Comparison of ENCODE assay signal across 8 cellular contexts in genomic region chr12:62581288-62582064, GRCh38.
DNase-seq lines count a peak whose midpoint lies in the region; ATAC-seq, FAIRE-seq and TF ChIP-seq lines count a peak whose summit lies in the region.

No MANE protein-coding gene starts in this region.

- H3K23ac ChIP-seq in H1 (ENCODE audit: insufficient read length) = no peak overlapping the region

- intact Hi-C loops in PC-3 (cut with micrococcal nuclease) = loop anchor here (1.0 to 5.0 kb wide), 3 partner anchors 144 to 486 kb away; no protein-coding TSS in a partner anchor

- CTCF ChIA-PET in A549 (lab: Yijun Ruan, JAX) (interaction anchor here (0.5 to 4.3 kb wide), 52 partner anchors 8 to 1534 kb away, joined by 3 to 131 read pairs (median 4); partner anchors contain the start of gene PPM1H), PC-3 (lab: Charles Lee) (interaction anchor here (0.5 to 1.5 kb wide), 13 partner anchors 12 to 1425 kb away, joined by 3 to 15 read pairs (median 5); no protein-coding TSS in a partner anchor), H1 (lab: Charles Lee; ENCODE audit: partially characterized antibody) (interaction anchor here (0.5 to 12.0 kb wide), 38 partner anchors 8 to 508 kb away, joined by 3 to 173 read pairs (median 4); no protein-coding TSS in a partner anchor)

- no peaks in the 10 kb centered on the region for H3K79me1 ChIP-seq in H1 (ENCODE audit: low read depth, low read length)

- no peaks in the 10 kb centered on the region for H3K79me2 ChIP-seq in PC-3 (ENCODE audit: low read length)
- no peaks in the 10 kb centered on the region for H3K79me2 ChIP-seq in H1 (ENCODE audit: control insufficient read depth in 1 of 2, insufficient read depth in 2 of 2, low read length in 2 of 2)

- H3K4me3 ChIP-seq in A549 (no peak overlapping the region), PC-3 (ENCODE audit: low read length) (no peak overlapping the region), H1 (ENCODE audit: extremely low read depth in 1 of 4, insufficient read depth in 2 of 4, low read depth in 3 of 4, low read length in 4 of 4) (no peak overlapping the region)

- WGBS in A549 (ENCODE audit: missing lambda C conversion rate) = 61% methylated on average over 12 of the region's 12 CpGs
- WGBS in H1 (ENCODE audit: extremely low coverage in 1 of 2, insufficient coverage in 1 of 2, insufficient read length in 1 of 2, insufficient replicate concordance in 2 of 2, low coverage in 1 of 2, low lambda C conversion rate in 2 of 2, missing lambda C conversion rate in 1 of 2), 2 experiments = 88% methylated on average over 12 of the region's 12 CpGs; no CpG with 5 or more reads in 1 of the 2 experiments

- TF ChIP-seq RAD21 in A549 (conservative IDR thresholded peaks at IDR 0.05 in 1 of 2, IDR thresholded peaks at IDR 0.05 in 1 of 2) = peak; percentile 88 to 90
- TF ChIP-seq RAD21 in H1 (IDR thresholded peaks at IDR 0.05 in 1 of 2, conservative IDR thresholded peaks at IDR 0.05 in 1 of 2; ENCODE audit: low read depth in 2 of 2, low read length in 2 of 2) = peak; percentile 73 to 74

- no peak overlapping the region for H3K27ac Mint-ChIP-seq in memory B cell

- H3K9me3 ChIP-seq in A549 (no peaks in the 10 kb centered on the region), PC-3 (ENCODE audit: low read length) (no peaks in the 10 kb centered on the region), H1 (ENCODE audit: insufficient read depth in 2 of 2, low read depth in 1 of 2, low read length in 1 of 2) (no peaks in the 10 kb centered on the region)

- H3K23me2 ChIP-seq in H1 (ENCODE audit: low read depth, low read length) = no peaks in the 10 kb centered on the region

- H4K91ac ChIP-seq in H1 (replicated peaks; ENCODE audit: insufficient read length, low read length) = no peak overlapping the region

- TF ChIP-seq CTCF in A549 (IDR thresholded peaks at IDR 0.05) (peak; percentile 83), PC-3 (conservative IDR thresholded peaks at IDR 0.05; ENCODE audit: low read depth, low read length) (peak; percentile 83), H1 (IDR thresholded peaks at IDR 0.05; ENCODE audit: control extremely low read depth in 1 of 3, insufficient read depth in 1 of 3, low read depth in 1 of 3, low read length in 3 of 3) (peak in 2 of 3 experiments; percentile 46 to 56; a peak in 2 of 4 replicates)

- peaks cover 27% of the 10 kb centered on the region for H3K4me1 ChIP-seq in A549
- H3K4me1 ChIP-seq in PC-3 (ENCODE audit: insufficient read depth, low read length) = no peaks in the 10 kb centered on the region
- no peaks in the 10 kb centered on the region for H3K4me1 ChIP-seq in H1 (replicated peaks in 1 of 4; ENCODE audit: control insufficient read depth in 3 of 4, insufficient read depth in 4 of 4, low read length in 3 of 4)

- no peak overlapping the region for H3K9ac ChIP-seq in PC-3 (ENCODE audit: low read length)
- H3K9ac ChIP-seq in H1 (replicated peaks in 1 of 4; ENCODE audit: extremely low read depth in 1 of 4, low read depth in 3 of 4, low read length in 3 of 4) = no peak overlapping the region

- H2BK20ac ChIP-seq in H1 (ENCODE audit: low read length) = no peak overlapping the region

- no peak overlapping the region for H2BK120ac ChIP-seq in H1 (replicated peaks; ENCODE audit: low read depth, low read length)

- H3K18ac ChIP-seq in H1 (ENCODE audit: extremely low read depth, low read length) = no peak overlapping the region

- no peak overlapping the region; the same call in 1 of the 2 replicates for H2AK5ac ChIP-seq in H1 (ENCODE audit: low read depth, low read length)

- H4K20me1 ChIP-seq in PC-3 (ENCODE audit: low read length) = no peaks in the 10 kb centered on the region
- H4K20me1 ChIP-seq in H1 (replicated peaks in 1 of 2; ENCODE audit: control insufficient read depth in 1 of 2, insufficient read depth in 2 of 2, low read length in 2 of 2) = no peaks in the 10 kb centered on the region

- no peak overlapping the region for H3K14ac ChIP-seq in H1 (ENCODE audit: insufficient read length)

- no peak overlapping the region for H3K56ac ChIP-seq in H1 (replicated peaks; ENCODE audit: insufficient read length, low read depth, low read length)

- TF ChIP-seq EP300 in A549 (IDR thresholded peaks at IDR 0.05) (no peak), H1 (IDR thresholded peaks at IDR 0.05; ENCODE audit: borderline replicate concordance in 1 of 2, low read depth in 2 of 2, low read length in 2 of 2) (no peak)

- peak overlapping the region; percentile 27; the same call in 2 of the 3 replicates for H3K4me2 ChIP-seq in A549
- no peak overlapping the region for H3K4me2 ChIP-seq in PC-3 (ENCODE audit: low read length)
- H3K4me2 ChIP-seq in H1 (ENCODE audit: insufficient read depth in 1 of 2, low read depth in 2 of 2, low read length in 2 of 2) = no peak overlapping the region

- DNase-seq in A549 (ENCODE audit: low read depth in 1 of 2, low spot score in 1 of 2) = peak; percentile 40 to 74
- DNase-seq in GM12892 (ENCODE audit: insufficient read length) = no peak
- DNase-seq in HT-29 (ENCODE audit: low spot score) = peak; percentile 69
- DNase-seq in PC-3 = peak; percentile 65
- no peak for DNase-seq in H1 (ENCODE audit: low read depth in 1 of 2, low spot score in 2 of 2)
- peak in 1 of 2 donors; percentile 7 for DNase-seq in memory B cell (ENCODE audit: low spot score in 2 of 2)
- DNase-seq in stimulated activated CD4-positive, alpha-beta T cell treated with anti-CD3 and anti-CD28 coated beads, Interleukin-4, amount 100 ng/mL, for 24 hours = no peak
- no peak for DNase-seq in NK-92 (lab: John Stamatoyannopoulos, UW; ENCODE audit: unreplicated experiment)

- no peak overlapping the region for H4K8ac ChIP-seq in H1 (ENCODE audit: extremely low read depth, insufficient read depth, low read length)

- no peak overlapping the region for H2BK15ac ChIP-seq in H1 (ENCODE audit: low read length)

- TF ChIP-seq POLR2A in A549 (IDR thresholded peaks at IDR 0.05; ENCODE audit: low read length) (no peak), GM12892 (IDR thresholded peaks at IDR 0.05; ENCODE audit: low read depth, low read length) (no peak), H1 (IDR thresholded peaks at IDR 0.05; ENCODE audit: control extremely low read depth in 1 of 2, low read depth in 2 of 2, low read length in 2 of 2) (no peak)

- no peak overlapping the region for H4K5ac ChIP-seq in H1 (ENCODE audit: insufficient read length, low read depth, low read length)

- no peak overlapping the region for H2BK5ac ChIP-seq in H1 (ENCODE audit: low read depth, low read length)

- H3K4ac ChIP-seq in H1 (replicated peaks; ENCODE audit: insufficient read length, low read depth, low read length) = no peak overlapping the region

- H3K4me1 Mint-ChIP-seq in memory B cell = no peaks in the 10 kb centered on the region

- POLR2A ChIA-PET in A549 (lab: Yijun Ruan, JAX) (interaction anchor here (1.2 to 2.0 kb wide), 3 partner anchors 21 to 212 kb away, joined by 5 to 7 read pairs (median 6); no protein-coding TSS in a partner anchor), PC-3 (lab: Charles Lee; ENCODE audit: unreplicated experiment) (interaction anchor here (0.5 kb wide), 1 partner anchor 83 kb away, joined by 6 read pairs; no protein-coding TSS in a partner anchor), H1 (lab: Charles Lee; ENCODE audit: partially characterized antibody) (interaction anchor here (0.9 kb wide), 1 partner anchor 490 kb away, joined by 3 read pairs; no protein-coding TSS in a partner anchor)

- BruUV-seq in PC-3 (replicated peaks; lab: Mats Ljungman, UMichigan) = no TSS peak

- H3F3A ChIP-seq in PC-3 (ENCODE audit: low read length, unreplicated experiment) = no peaks in the 10 kb centered on the region

- no peak overlapping the region for H2AFZ ChIP-seq in PC-3 (ENCODE audit: low read length)
- H2AFZ ChIP-seq in H1 (ENCODE audit: low read length) = no peak overlapping the region

- no peaks in the 10 kb centered on the region for H3K27me3 ChIP-seq in PC-3 (ENCODE audit: low read length)
- no peaks in the 10 kb centered on the region for H3K27me3 ChIP-seq in H1 (replicated peaks in 1 of 4; ENCODE audit: control insufficient read depth in 3 of 4, extremely low read depth in 1 of 4, insufficient read depth in 3 of 4, low read length in 3 of 4)

- H3K27ac ChIP-seq in A549 (peak overlapping the region; percentile 20 to 77), PC-3 (ENCODE audit: low read length) (no peak overlapping the region), H1 (ENCODE audit: low read depth, low read length) (no peak overlapping the region)

- H3K4me3 Mint-ChIP-seq in memory B cell = no peak overlapping the region

- H3K36me3 ChIP-seq in PC-3 (ENCODE audit: low read depth, low read length) (no peaks in the 10 kb centered on the region), H1 (ENCODE audit: control insufficient read depth in 2 of 4, insufficient read depth in 4 of 4, low read length in 3 of 4) (no peaks in the 10 kb centered on the region)

- FAIRE-seq in A549 (lab: Jason Lieb, UNC) = peak; percentile 86
- FAIRE-seq in GM12892 (lab: Jason Lieb, UNC) = peak; percentile 86
- no peak for FAIRE-seq in H1 (lab: Jason Lieb, UNC)

- no peaks in the 10 kb centered on the region for H3K9me2 ChIP-seq in PC-3 (replicated peaks; ENCODE audit: low read length)

- H2BK12ac ChIP-seq in H1 (ENCODE audit: low read depth, low read length) = no peak overlapping the region

- ATAC-seq in A549 = peak; percentile 85 to 94
- peak; percentile 89 for ATAC-seq in PC-3
- ATAC-seq in memory B cell (ENCODE audit: low read depth) = peak; percentile 70

- H3K27me3 Mint-ChIP-seq in memory B cell = no peaks in the 10 kb centered on the region

- H3K36me3 Mint-ChIP-seq in memory B cell = peaks cover 12% of the 10 kb centered on the region

- H3K9me3 Mint-ChIP-seq in memory B cell = no peaks in the 10 kb centered on the region

TF ChIP-seq in A549, 52 proteins besides CTCF, POLR2A, EP300 and RAD21:
- peak; percentile 90 for TF ChIP-seq SMC3 (IDR thresholded peaks at IDR 0.05)
- no peak for TF ChIP-seq MYC (IDR thresholded peaks at IDR 0.05; ENCODE audit: borderline replicate concordance, low read length)
- no peak for TF ChIP-seq ZC3H11A (IDR thresholded peaks at IDR 0.05)
TF ChIP-seq in A549: peak in this region for 1.

TF ChIP-seq in H1, 55 proteins besides CTCF, POLR2A, EP300 and RAD21:
- TF ChIP-seq BACH1 (IDR thresholded peaks at IDR 0.05; ENCODE audit: low read length) = no peak
- TF ChIP-seq BRCA1 (IDR thresholded peaks at IDR 0.05; ENCODE audit: low read depth, low read length) = peak; percentile 35; the same call in 1 of the 2 replicates
- TF ChIP-seq KDM4A (IDR thresholded peaks at IDR 0.05; ENCODE audit: low read depth, low read length, severe bottlenecking) = no peak
- no peak for TF ChIP-seq SP4 (IDR thresholded peaks at IDR 0.05; ENCODE audit: low read length)
- no peak for TF ChIP-seq POU5F1 (IDR thresholded peaks at IDR 0.05; ENCODE audit: low read depth, low read length)

Comparison
In these comparisons a context has a peak if more than half of its experiments do, and no peak if none do; other contexts are left out.
1. DNase-seq: peak in A549 (2 of 2), HT-29 (single experiment) and PC-3 (single experiment); none in GM12892 (single experiment), H1 (0 of 2), stimulated activated CD4-positive, alpha-beta T cell treated with anti-CD3 and anti-CD28 coated beads, Interleukin-4, amount 100 ng/mL, for 24 hours (single experiment) and NK-92 (single experiment).
2. H3K27ac ChIP-seq: peak in A549 (2 of 2); none in PC-3 (single experiment) and H1 (single experiment).
3. Of the 18 proteins assayed by ChIP-seq in both H1 and A549: peak only in H1: none; only in A549: none; in both: CTCF and RAD21; in neither: 16.
4. Peak in every context shown above with its lines, with median percentiles within 50 percentile points of each other: ATAC-seq and CTCF ChIP-seq.